Comparison of ENCODE assay signal across 12 cellular contexts in the genomic region with DNA sequence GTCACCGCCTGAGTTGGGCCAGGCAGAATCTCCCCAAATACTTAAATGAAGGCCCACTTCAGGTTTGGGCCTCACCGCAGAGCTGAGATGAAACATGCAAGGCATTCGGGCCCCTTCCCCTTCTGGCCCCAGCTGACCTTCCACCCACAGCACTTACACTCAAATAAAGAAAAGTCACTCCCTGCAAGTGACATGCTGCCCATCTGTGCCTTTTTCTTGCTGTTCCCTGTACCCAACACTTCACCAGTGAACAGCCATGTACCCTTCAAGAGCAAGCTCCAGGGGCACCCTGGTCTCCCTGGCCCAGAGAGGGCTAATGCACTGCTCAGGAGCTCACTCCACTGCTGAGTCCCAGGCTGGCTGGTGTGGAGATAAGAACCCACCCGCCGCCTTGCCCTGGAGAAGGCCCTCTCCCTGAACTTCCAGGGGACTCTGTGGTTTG. TPM values are rescaled to one million over a fixed set of nuclear protein-coding genes. Genes with fewer than 3 reads are reported as not detected.
DNase-seq lines count a peak whose midpoint lies in the region; ATAC-seq and TF ChIP-seq lines count a peak whose summit lies in the region.
"Had no signal": no experiment of that assay in that cellular context is flagged by ENCODE, and none has a peak within 500 bp of the region (broad histone marks: within the 10 kb centered on the region; RNA-seq: fewer than 3 reads in every experiment).

No MANE protein-coding gene starts in this region.

- H3K4me3 ChIP-seq in PC-3 (ENCODE audit: low read length) (no peak overlapping the region), thyroid gland (replicated peaks in 1 of 3) (no peak overlapping the region)

- no TSS peak for BruUV-seq in PC-3 (replicated peaks; lab: Mats Ljungman, UMichigan)

- H3K9ac ChIP-seq in PC-3 (ENCODE audit: low read length) = no peak overlapping the region

- no peak overlapping the region for H2AFZ ChIP-seq in PC-3 (ENCODE audit: low read length)

- intact Hi-C loops in PC-3 (cut with micrococcal nuclease) (loop anchor here (1.0 kb wide), 2 partner anchors 40 to 84 kb away; no protein-coding TSS in a partner anchor), thyroid gland (cut with DNase I) (no loop called here)

- no peaks in the 10 kb centered on the region for H3F3A ChIP-seq in PC-3 (ENCODE audit: low read length, unreplicated experiment)

- ATAC-seq in PC-3 = no peak
- no peak for ATAC-seq in GM18868 (IDR thresholded peaks at IDR 0.05; ENCODE audit: unreplicated experiment)
- ATAC-seq: stimulated activated naive CD8-positive, alpha-beta T cell treated with anti-CD3 and anti-CD28 coated beads, Interleukin-15, Interleukin-2, amounts not matched to agents 100 U/mL and 50 U/mL, for 24 hours had no signal

- H3K9me3 Mint-ChIP-seq in glutamatergic neuron (ENCODE audit: unreplicated experiment) (peaks cover 12% of the 10 kb centered on the region), mesothelial cell of epicardium (no peaks in the 10 kb centered on the region)
- H3K9me3 Mint-ChIP-seq in activated naive CD8-positive, alpha-beta T cell treated with anti-CD3 and anti-CD28 coated beads for 36 hours = no peaks in the 10 kb centered on the region
- H3K9me3 Mint-ChIP-seq: activated CD4-positive, alpha-beta memory T cell treated with anti-CD3 and anti-CD28 coated beads for 36 hours; CD4-positive, alpha-beta T cell had no signal

- peak overlapping the region; percentile 27; the same call in 1 of the 2 replicates for H3K4me2 ChIP-seq in PC-3 (ENCODE audit: low read length)

- H3K27me3 Mint-ChIP-seq in glutamatergic neuron (ENCODE audit: unreplicated experiment) (peaks cover 21% of the 10 kb centered on the region), mesothelial cell of epicardium (ENCODE audit: low read depth) (no peaks in the 10 kb centered on the region)
- peaks cover 4% of the 10 kb centered on the region for H3K27me3 Mint-ChIP-seq in activated naive CD8-positive, alpha-beta T cell treated with anti-CD3 and anti-CD28 coated beads for 36 hours
- H3K27me3 Mint-ChIP-seq: activated CD4-positive, alpha-beta memory T cell treated with anti-CD3 and anti-CD28 coated beads for 36 hours; CD4-positive, alpha-beta T cell had no signal

- POLR2A ChIA-PET in PC-3 (lab: Charles Lee; ENCODE audit: unreplicated experiment) = interaction anchor here (0.5 kb wide), 1 partner anchor 277 kb away, joined by 3 read pairs; no protein-coding TSS in a partner anchor

- DNase-seq in PC-3 = no peak
- peak; percentile 10 for DNase-seq in glutamatergic neuron
- no peak for DNase-seq in mesothelial cell of epicardium (ENCODE audit: low spot score in 2 of 2, unreplicated experiment in 2 of 2)
- peak; percentile 1 to 2 for DNase-seq in thyroid gland
- no peak for DNase-seq in activated naive CD8-positive, alpha-beta T cell treated with anti-CD3 and anti-CD28 coated beads for 36 hours
- no peak for DNase-seq in stimulated activated CD4-positive, alpha-beta T cell treated with anti-CD3 and anti-CD28 coated beads, Interleukin-1b, Interleukin-23, amount 100 ng/mL, for 48 hours
- no peak for DNase-seq in activated CD8-positive, alpha-beta memory T cell treated with anti-CD3 and anti-CD28 coated beads, Interleukin-2, amount 50 U/mL, for 4 hours
- DNase-seq: activated CD4-positive, alpha-beta memory T cell treated with anti-CD3 and anti-CD28 coated beads for 36 hours; CD4-positive, alpha-beta T cell; cerebellar nuclear complex; stimulated activated naive CD8-positive, alpha-beta T cell treated with anti-CD3 and anti-CD28 coated beads, Interleukin-15, Interleukin-2, amounts not matched to agents 100 U/mL and 50 U/mL, for 24 hours had no signal

- TF ChIP-seq CTCF in PC-3 (conservative IDR thresholded peaks at IDR 0.05; ENCODE audit: low read depth, low read length) (no peak), glutamatergic neuron (IDR thresholded peaks at IDR 0.05; ENCODE audit: partially characterized antibody, unreplicated experiment) (no peak), mesothelial cell of epicardium (IDR thresholded peaks at IDR 0.05; ENCODE audit: unreplicated experiment) (no peak), thyroid gland (IDR thresholded peaks at IDR 0.05) (no peak)

- no peaks in the 10 kb centered on the region for H3K79me2 ChIP-seq in PC-3 (ENCODE audit: low read length)

- H3K27ac ChIP-seq in PC-3 (ENCODE audit: low read length) (no peak overlapping the region), thyroid gland (peak overlapping the region; percentile 9 to 83 (median 19))

- H3K9me2 ChIP-seq in PC-3 (replicated peaks; ENCODE audit: low read length) = no peaks in the 10 kb centered on the region

- no peaks in the 10 kb centered on the region for H3K27me3 ChIP-seq in PC-3 (ENCODE audit: low read length)
- no peaks in the 10 kb centered on the region for H3K27me3 ChIP-seq in thyroid gland

- H3K36me3 ChIP-seq in PC-3 (ENCODE audit: low read depth, low read length) = no peaks in the 10 kb centered on the region; the same call in 1 of the 2 replicates
- H3K36me3 ChIP-seq in thyroid gland = no peaks in the 10 kb centered on the region

- TF ChIP-seq POLR2A in thyroid gland (IDR thresholded peaks at IDR 0.05) = no peak

- H4K20me1 ChIP-seq in PC-3 (ENCODE audit: low read length) = no peaks in the 10 kb centered on the region

- H3K4me1 Mint-ChIP-seq in glutamatergic neuron (ENCODE audit: low read depth, unreplicated experiment) (peaks cover 22% of the 10 kb centered on the region), mesothelial cell of epicardium (peaks cover 68% of the 10 kb centered on the region)
- no peaks in the 10 kb centered on the region for H3K4me1 Mint-ChIP-seq in activated naive CD8-positive, alpha-beta T cell treated with anti-CD3 and anti-CD28 coated beads for 36 hours

- H3K36me3 Mint-ChIP-seq in glutamatergic neuron (ENCODE audit: unreplicated experiment) = no peaks in the 10 kb centered on the region
- H3K36me3 Mint-ChIP-seq in mesothelial cell of epicardium = no peaks in the 10 kb centered on the region
- H3K36me3 Mint-ChIP-seq in activated naive CD8-positive, alpha-beta T cell treated with anti-CD3 and anti-CD28 coated beads for 36 hours = no peaks in the 10 kb centered on the region
- H3K36me3 Mint-ChIP-seq: activated CD4-positive, alpha-beta memory T cell treated with anti-CD3 and anti-CD28 coated beads for 36 hours had no signal

- WGBS in thyroid gland, 2 donors = 67 to 93% methylated on average over 3 to 5 of the region's 5 CpGs

- H3K4me3 Mint-ChIP-seq in glutamatergic neuron (ENCODE audit: unreplicated experiment) (no peak overlapping the region), mesothelial cell of epicardium (no peak overlapping the region)
- H3K4me3 Mint-ChIP-seq in activated naive CD8-positive, alpha-beta T cell treated with anti-CD3 and anti-CD28 coated beads for 36 hours = no peak overlapping the region
- H3K4me3 Mint-ChIP-seq: activated CD4-positive, alpha-beta memory T cell treated with anti-CD3 and anti-CD28 coated beads for 36 hours; CD4-positive, alpha-beta T cell had no signal

- H3K4me1 ChIP-seq in PC-3 (ENCODE audit: insufficient read depth, low read length) = peaks cover 28% of the 10 kb centered on the region
- peaks cover 85 to 100% of the 10 kb centered on the region in 2 donors for H3K4me1 ChIP-seq in thyroid gland

- CTCF ChIA-PET in PC-3 (lab: Charles Lee) = interaction anchor here (0.6 to 1.0 kb wide), 2 partner anchors 30 to 34 kb away, joined by 3 read pairs; no protein-coding TSS in a partner anchor

- H3K27ac Mint-ChIP-seq in glutamatergic neuron (ENCODE audit: unreplicated experiment) (peak overlapping the region; percentile 4), mesothelial cell of epicardium (peak overlapping the region; percentile 85)
- H3K27ac Mint-ChIP-seq in activated naive CD8-positive, alpha-beta T cell treated with anti-CD3 and anti-CD28 coated beads for 36 hours = no peak overlapping the region
- H3K27ac Mint-ChIP-seq: activated CD4-positive, alpha-beta memory T cell treated with anti-CD3 and anti-CD28 coated beads for 36 hours; CD4-positive, alpha-beta T cell had no signal

- H3K9me3 ChIP-seq in PC-3 (ENCODE audit: low read length) = no peaks in the 10 kb centered on the region
- H3K9me3 ChIP-seq in thyroid gland = no peaks in the 10 kb centered on the region

RNA-seq across cellular contexts. Expression of gene ZCCHC24, which starts 40.7 kb away (rescaled TPM):
- total RNA-seq in PC-3 (2014; rRNA removed) (32.9 and 40.7 TPM in 2 replicates), glutamatergic neuron (ENCODE audit: unreplicated experiment) (3.0 TPM), mesothelial cell of epicardium (31.8 to 34.0 TPM (median 33.2 TPM) in 3 replicates), thyroid gland (10 to 100 TPM; 25.4 to 48.8 (median 33.3) TPM)
- total RNA-seq in activated naive CD8-positive, alpha-beta T cell treated with anti-CD3 and anti-CD28 coated beads for 36 hours = under 1 TPM; 0.78 to 0.80 TPM

RNA-seq across cellular contexts. Expression of gene PPIF, which starts 57.4 kb away (rescaled TPM):
- 381 and 472 TPM in 2 replicates for total RNA-seq in PC-3 (2014; rRNA removed)
- total RNA-seq in glutamatergic neuron (ENCODE audit: unreplicated experiment) = 24.2 TPM
- total RNA-seq in mesothelial cell of epicardium = 35.1 to 37.3 TPM (median 36.3 TPM) in 3 replicates
- 10 to 100 TPM; 31.4 to 70.1 (median 52.3) TPM for total RNA-seq in thyroid gland
- 100 to 1,000 TPM; 163 to 176 TPM for total RNA-seq in activated naive CD8-positive, alpha-beta T cell treated with anti-CD3 and anti-CD28 coated beads for 36 hours

Comparison
In these comparisons a context has a peak if more than half of its experiments do, and no peak if none do; other contexts are left out.
1. DNase-seq: peak in glutamatergic neuron (single experiment) and thyroid gland (2 of 2); none in PC-3 (single experiment), mesothelial cell of epicardium (0 of 2), activated naive CD8-positive, alpha-beta T cell treated with anti-CD3 and anti-CD28 coated beads for 36 hours (single experiment), stimulated activated CD4-positive, alpha-beta T cell treated with anti-CD3 and anti-CD28 coated beads, Interleukin-1b, Interleukin-23, amount 100 ng/mL, for 48 hours (single experiment) and activated CD8-positive, alpha-beta memory T cell treated with anti-CD3 and anti-CD28 coated beads, Interleukin-2, amount 50 U/mL, for 4 hours (single experiment).